In genomic region chr9:129751841-129752801, GRCh38 we compare ENCODE assay signal across 10 cellular contexts. TPM values are rescaled to one million over a fixed set of nuclear protein-coding genes. Genes with fewer than 3 reads are reported as not detected.
DNase-seq lines count a peak whose midpoint lies in the region; ATAC-seq and TF ChIP-seq lines count a peak whose summit lies in the region.
"Had no signal": no experiment of that assay in that cellular context is flagged by ENCODE, and none has a peak within 500 bp of the region (broad histone marks: within the 10 kb centered on the region; RNA-seq: fewer than 3 reads in every experiment).

No MANE protein-coding gene starts in this region.

- H3K27me3 ChIP-seq in mucosa of rectum (ENCODE audit: control insufficient read depth in 2 of 2, insufficient read depth in 2 of 2, low read length in 2 of 2), result peaks cover 0 to 6% of the 10 kb centered on the region in 2 donors

- H3K4me3 ChIP-seq in AG04449 (ENCODE audit: low read depth, low read length), result peak overlapping the region; percentile 63
- peak overlapping the region; percentile 38 to 60 for H3K4me3 ChIP-seq in mucosa of rectum (ENCODE audit: low read length in 2 of 2)

- DNase-seq in AG04449 (ENCODE audit: low read depth, low spot score), result no peak
- DNase-seq in LoVo (ENCODE audit: low spot score), result peak; percentile 70
- peak; percentile 63 for DNase-seq in cerebellum (ENCODE audit: low spot score)
- no peak for DNase-seq in natural killer cell
- DNase-seq in activated CD4-positive, alpha-beta memory T cell treated with anti-CD3 and anti-CD28 coated beads for 36 hours, result no peak
- no peak for DNase-seq in putamen (ENCODE audit: low spot score)
- DNase-seq in GM13977 (ENCODE audit: low spot score), result no peak

- no peak for ATAC-seq in natural killer cell

- POLR2A ChIA-PET in AG04449 (lab: Yijun Ruan, JAX), result interaction anchor here (0.9 to 2.2 kb wide), 3 partner anchors 10 to 25 kb away, joined by 3 to 12 read pairs (median 9); no protein-coding TSS in a partner anchor
- POLR2A ChIA-PET in activated CD4-positive, alpha-beta memory T cell treated with anti-CD3 and anti-CD28 coated beads for 36 hours (lab: Charles Lee), result no interaction called here

- H3K9ac ChIP-seq in mucosa of rectum (ENCODE audit: low read depth in 1 of 2, low read length in 2 of 2), result peak overlapping the region in 1 of 2 donors; percentile 39

- no peaks in the 10 kb centered on the region for H3K9me3 Mint-ChIP-seq in natural killer cell
- no peaks in the 10 kb centered on the region for H3K9me3 Mint-ChIP-seq in activated CD4-positive, alpha-beta memory T cell treated with anti-CD3 and anti-CD28 coated beads for 36 hours
- H3K9me3 Mint-ChIP-seq: activated naive CD4-positive, alpha-beta T cell treated with anti-CD3 and anti-CD28 coated beads, Interleukin-2, amount 10 ng/mL, durations not matched to agents 7 days and 5 days; IgD-negative memory B cell had no signal

- H3K27me3 Mint-ChIP-seq in natural killer cell (ENCODE audit: low read depth in 2 of 2), result peaks cover 10 to 18% of the 10 kb centered on the region in 2 donors
- peaks cover 4% of the 10 kb centered on the region for H3K27me3 Mint-ChIP-seq in activated CD4-positive, alpha-beta memory T cell treated with anti-CD3 and anti-CD28 coated beads for 36 hours

- H3K27ac ChIP-seq in mucosa of rectum (ENCODE audit: low read depth in 2 of 2, low read length in 2 of 2), result peak overlapping the region in 1 of 2 donors; percentile 2

- H3K4me3 Mint-ChIP-seq in natural killer cell, result no peak overlapping the region
- no peak overlapping the region for H3K4me3 Mint-ChIP-seq in activated CD4-positive, alpha-beta memory T cell treated with anti-CD3 and anti-CD28 coated beads for 36 hours
- H3K4me3 Mint-ChIP-seq: activated naive CD4-positive, alpha-beta T cell treated with anti-CD3 and anti-CD28 coated beads, Interleukin-2, amount 10 ng/mL, durations not matched to agents 7 days and 5 days had no signal

- H3K36me3 ChIP-seq in mucosa of rectum (ENCODE audit: control insufficient read depth in 2 of 2, insufficient read depth in 2 of 2, low read length in 2 of 2), result no peaks in the 10 kb centered on the region

- intact Hi-C loops in natural killer cell (cut with micrococcal nuclease), result no loop called here
- intact Hi-C loops in activated CD4-positive, alpha-beta memory T cell treated with anti-CD3 and anti-CD28 coated beads for 36 hours (cut with micrococcal nuclease), result no loop called here

- H3K4me1 ChIP-seq in mucosa of rectum (ENCODE audit: control insufficient read depth in 2 of 2, insufficient read depth in 2 of 2, low read length in 2 of 2), result peaks cover 11 to 19% of the 10 kb centered on the region in 2 donors

- peak overlapping the region in 1 of 2 donors; percentile 44 for H3K27ac Mint-ChIP-seq in natural killer cell
- no peak overlapping the region for H3K27ac Mint-ChIP-seq in activated CD4-positive, alpha-beta memory T cell treated with anti-CD3 and anti-CD28 coated beads for 36 hours
- H3K27ac Mint-ChIP-seq: activated naive CD4-positive, alpha-beta T cell treated with anti-CD3 and anti-CD28 coated beads, Interleukin-2, amount 10 ng/mL, durations not matched to agents 7 days and 5 days; IgD-negative memory B cell had no signal

- in situ Hi-C loops in GM13977 (cut with MboI; ENCODE audit: low pct_unique_long_range_greater_than_20kb, low sequenced_read_pairs, unreplicated experiment), result no loop called here

- no peaks in the 10 kb centered on the region for H3K9me3 ChIP-seq in mucosa of rectum (ENCODE audit: control insufficient read depth in 2 of 2, low read length in 2 of 2)

- CTCF ChIA-PET in AG04449 (lab: Yijun Ruan, JAX), result interaction anchor here (1.0 to 6.4 kb wide), 8 partner anchors 9 to 128 kb away, joined by 3 to 93 read pairs (median 6); no protein-coding TSS in a partner anchor
- CTCF ChIA-PET in activated CD4-positive, alpha-beta memory T cell treated with anti-CD3 and anti-CD28 coated beads for 36 hours (lab: Charles Lee), result interaction anchor here (1.8 kb wide), 2 partner anchors 25 to 32 kb away, joined by 5 to 7 read pairs; no protein-coding TSS in a partner anchor

- TF ChIP-seq CTCF in AG04449 (IDR thresholded peaks at IDR 0.05; ENCODE audit: insufficient read depth, low read length, missing control alignments) (no peak), natural killer cell (IDR thresholded peaks at IDR 0.05) (no peak), GM13977 (IDR thresholded peaks at IDR 0.05; ENCODE audit: extremely low read depth, insufficient read depth, missing control alignments) (no peak)

- no peaks in the 10 kb centered on the region for H3K36me3 Mint-ChIP-seq in natural killer cell
- H3K36me3 Mint-ChIP-seq in activated CD4-positive, alpha-beta memory T cell treated with anti-CD3 and anti-CD28 coated beads for 36 hours, result no peaks in the 10 kb centered on the region
- H3K36me3 Mint-ChIP-seq: activated naive CD4-positive, alpha-beta T cell treated with anti-CD3 and anti-CD28 coated beads, Interleukin-2, amount 10 ng/mL, durations not matched to agents 7 days and 5 days had no signal

- H3K4me1 Mint-ChIP-seq in natural killer cell, result peaks cover 8% of the 10 kb centered on the region in 2 donors
- peaks cover 12% of the 10 kb centered on the region for H3K4me1 Mint-ChIP-seq in activated CD4-positive, alpha-beta memory T cell treated with anti-CD3 and anti-CD28 coated beads for 36 hours (ENCODE audit: low read depth)

RNA-seq across cellular contexts. Expression of gene PTGES, which starts 0.7 kb away (rescaled TPM):
- total RNA-seq in cerebellum (1.5 TPM), natural killer cell (under 1 TPM; 0.28 to 0.47 (median 0.39) TPM)
- total RNA-seq in activated CD4-positive, alpha-beta memory T cell treated with anti-CD3 and anti-CD28 coated beads for 36 hours, result not detected

RNA-seq across cellular contexts. Expression of gene TOR1B, which starts 50.9 kb away (rescaled TPM):
- total RNA-seq in cerebellum (31.8 TPM), natural killer cell (10 to 100 TPM; 20.2 to 30.5 (median 23.9) TPM)
- total RNA-seq in activated CD4-positive, alpha-beta memory T cell treated with anti-CD3 and anti-CD28 coated beads for 36 hours, result 10 to 100 TPM; 20.6 to 23.0 TPM

Comparison
In these comparisons a context has a peak if more than half of its experiments do, and no peak if none do; other contexts are left out.
1. DNase-seq: peak in LoVo (single experiment) and cerebellum (single experiment); none in AG04449 (single experiment), natural killer cell (single experiment), activated CD4-positive, alpha-beta memory T cell treated with anti-CD3 and anti-CD28 coated beads for 36 hours (single experiment), putamen (single experiment) and GM13977 (single experiment).